8 cellular contexts compared by ENCODE assay signal in genomic region chr17:78421534-78422266, GRCh38. TPM values are rescaled to one million over a fixed set of nuclear protein-coding genes. Genes with fewer than 3 reads are reported as not detected.
DNase-seq lines count a peak whose midpoint lies in the region; ATAC-seq and TF ChIP-seq lines count a peak whose summit lies in the region.

No MANE protein-coding gene starts in this region.

- H3K4me3 Mint-ChIP-seq in activated T-helper 1 cell treated with anti-CD3 and anti-CD28 coated beads, Interleukin-12 subunit alpha, Interleukin-12 subunit beta, Interleukin-2, Interleukin-4 antibody, amounts not matched to agents 30 ng/mL and 10 ng/mL and 1 ng/mL, durations not matched to agents 14 hours and 24 hours and 36 hours: peak overlapping the region; percentile 12
- H3K4me3 Mint-ChIP-seq in neural crest cell: no peak overlapping the region

- ATAC-seq in GM19455 (IDR thresholded peaks at IDR 0.05; ENCODE audit: unreplicated experiment): no peak

- intact Hi-C loops in activated T-helper 1 cell treated with anti-CD3 and anti-CD28 coated beads, Interleukin-12 subunit alpha, Interleukin-12 subunit beta, Interleukin-2, Interleukin-4 antibody, amounts not matched to agents 30 ng/mL and 10 ng/mL and 1 ng/mL, durations not matched to agents 14 hours and 24 hours and 36 hours (cut with micrococcal nuclease): loop anchor here (1.0 kb wide), 4 partner anchors 39 to 170 kb away; partner anchors contain the start of gene SOCS3
- intact Hi-C loops in stomach (cut with DNase I; ENCODE audit: low total_unique reads): loop anchor here (5.0 to 10.0 kb wide), 2 partner anchors 47 to 134 kb away; partner anchors contain the start of gene PGS1

- TF ChIP-seq EP300 in stomach (IDR thresholded peaks at IDR 0.05): no peak

- H3K9me3 Mint-ChIP-seq in activated T-helper 1 cell treated with anti-CD3 and anti-CD28 coated beads, Interleukin-12 subunit alpha, Interleukin-12 subunit beta, Interleukin-2, Interleukin-4 antibody, amounts not matched to agents 30 ng/mL and 10 ng/mL and 1 ng/mL, durations not matched to agents 14 hours and 24 hours and 36 hours: no peaks in the 10 kb centered on the region
- H3K9me3 Mint-ChIP-seq in neural crest cell: no peaks in the 10 kb centered on the region

- TF ChIP-seq CTCF in fibroblast of pulmonary artery (IDR thresholded peaks at IDR 0.05; ENCODE audit: low read length, missing control alignments) (peak; percentile 99), neural crest cell (conservative IDR thresholded peaks at IDR 0.05) (peak; percentile 99), stomach (IDR thresholded peaks at IDR 0.05) (peak in 6 of 7 experiments; percentile 63 to 99 (median 97))

- peaks cover 44% of the 10 kb centered on the region for H3K36me3 Mint-ChIP-seq in activated T-helper 1 cell treated with anti-CD3 and anti-CD28 coated beads, Interleukin-12 subunit alpha, Interleukin-12 subunit beta, Interleukin-2, Interleukin-4 antibody, amounts not matched to agents 30 ng/mL and 10 ng/mL and 1 ng/mL, durations not matched to agents 14 hours and 24 hours and 36 hours (ENCODE audit: low read depth)
- H3K36me3 Mint-ChIP-seq in neural crest cell (ENCODE audit: low read depth): peaks cover 5% of the 10 kb centered on the region

- H3K9me3 ChIP-seq in stomach: no peaks in the 10 kb centered on the region

- peak overlapping the region in 2 of 5 donors; percentile 32 to 57 for H3K27ac ChIP-seq in stomach

- DNase-seq in COLO668 (lab: John Stamatoyannopoulos, UW; ENCODE audit: unreplicated experiment): peak; percentile 61
- DNase-seq in HPDE6-E6E7 (ENCODE audit: extremely low spot score): peak; percentile 75
- peak; percentile 59 for DNase-seq in RPMI7951 (ENCODE audit: low read depth)
- DNase-seq in activated T-helper 1 cell treated with anti-CD3 and anti-CD28 coated beads, Interleukin-12 subunit alpha, Interleukin-12 subunit beta, Interleukin-2, Interleukin-4 antibody, amounts not matched to agents 30 ng/mL and 10 ng/mL and 1 ng/mL, durations not matched to agents 14 hours and 24 hours and 36 hours (ENCODE audit: low spot score): peak; percentile 63
- peak; percentile 79 for DNase-seq in fibroblast of pulmonary artery (ENCODE audit: low read depth)
- DNase-seq in neural crest cell (ENCODE audit: low read depth, low spot score): peak; percentile 78
- DNase-seq in stomach: peak; percentile 80

- H3K36me3 ChIP-seq in stomach: peaks cover 43 to 78% (median 73%) of the 10 kb centered on the region in 4 donors

- no peak overlapping the region for H3K4me3 ChIP-seq in fibroblast of pulmonary artery (replicated peaks; ENCODE audit: low read depth, low read length)
- no peak overlapping the region for H3K4me3 ChIP-seq in stomach

- no peaks in the 10 kb centered on the region for H3K27me3 Mint-ChIP-seq in activated T-helper 1 cell treated with anti-CD3 and anti-CD28 coated beads, Interleukin-12 subunit alpha, Interleukin-12 subunit beta, Interleukin-2, Interleukin-4 antibody, amounts not matched to agents 30 ng/mL and 10 ng/mL and 1 ng/mL, durations not matched to agents 14 hours and 24 hours and 36 hours (ENCODE audit: insufficient read depth)
- H3K27me3 Mint-ChIP-seq in neural crest cell (ENCODE audit: low read depth): no peaks in the 10 kb centered on the region

- H3K4me1 ChIP-seq in stomach: peaks cover 6 to 46% (median 10%) of the 10 kb centered on the region in 4 donors

- no peaks in the 10 kb centered on the region for H3K27me3 ChIP-seq in stomach

- TF ChIP-seq POLR2A in stomach (IDR thresholded peaks at IDR 0.05): no peak

- H3K4me1 Mint-ChIP-seq in activated T-helper 1 cell treated with anti-CD3 and anti-CD28 coated beads, Interleukin-12 subunit alpha, Interleukin-12 subunit beta, Interleukin-2, Interleukin-4 antibody, amounts not matched to agents 30 ng/mL and 10 ng/mL and 1 ng/mL, durations not matched to agents 14 hours and 24 hours and 36 hours (ENCODE audit: low read depth): peaks cover 52% of the 10 kb centered on the region
- H3K4me1 Mint-ChIP-seq in neural crest cell: no peaks in the 10 kb centered on the region

- 74 to 77% (median 75%) methylated on average over 24 of the region's 24 CpGs for WGBS in stomach, 5 donors

- H3K27ac Mint-ChIP-seq in activated T-helper 1 cell treated with anti-CD3 and anti-CD28 coated beads, Interleukin-12 subunit alpha, Interleukin-12 subunit beta, Interleukin-2, Interleukin-4 antibody, amounts not matched to agents 30 ng/mL and 10 ng/mL and 1 ng/mL, durations not matched to agents 14 hours and 24 hours and 36 hours: peak overlapping the region; percentile 64
- H3K27ac Mint-ChIP-seq in neural crest cell (ENCODE audit: unreplicated experiment): no peak overlapping the region

RNA-seq across cellular contexts. Expression of gene PGS1, which starts 43.3 kb away (rescaled TPM):
- 19.5 and 21.9 TPM in 2 replicates for total RNA-seq in RPMI7951 (2014; rRNA removed; shearing (Covaris generic))
- 71.9 and 73.5 TPM in 2 replicates for total RNA-seq in activated T-helper 1 cell treated with anti-CD3 and anti-CD28 coated beads, Interleukin-12 subunit alpha, Interleukin-12 subunit beta, Interleukin-2, Interleukin-4 antibody, amounts not matched to agents 30 ng/mL and 10 ng/mL and 1 ng/mL, durations not matched to agents 14 hours and 24 hours and 36 hours
- total RNA-seq in neural crest cell (42.7 and 52.0 TPM in 2 replicates), stomach (100 to 1,000 TPM in 2 of 5 donors, 10 to 100 TPM in 3; 27.8 to 209 (median 41.7) TPM)
- 10 to 100 TPM; 11.9 to 19.1 (median 14.9) TPM for polyA plus RNA-seq in stomach
